In the genomic region with DNA sequence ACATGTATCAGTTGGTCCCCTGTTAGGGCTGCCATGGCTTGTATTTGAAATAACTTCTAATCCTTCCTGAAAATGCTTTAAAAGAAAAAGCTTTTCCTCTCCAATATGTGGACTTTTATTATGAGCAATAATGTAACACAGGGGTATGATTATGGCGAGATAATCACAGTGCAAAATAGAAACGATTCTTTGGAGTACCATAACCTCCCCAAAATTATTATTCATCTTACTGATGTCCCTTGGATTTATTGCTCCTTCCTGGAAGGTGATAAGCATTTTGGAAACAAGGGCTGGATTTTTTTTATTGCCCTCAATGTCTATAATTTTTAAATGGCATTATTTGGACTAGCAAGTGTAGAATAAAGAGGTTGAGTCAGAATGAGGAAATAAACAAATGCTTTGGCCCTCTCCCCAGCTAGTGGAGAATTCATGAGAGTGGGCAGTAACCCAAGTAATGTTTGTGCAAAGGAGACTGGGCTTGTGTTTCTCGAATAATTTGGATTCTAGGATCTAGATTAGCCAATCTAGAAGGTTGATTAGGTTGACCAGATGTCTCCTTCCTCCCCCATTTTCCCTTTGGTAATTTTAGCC, we compare ENCODE assay signal across 19 cellular contexts.
DNase-seq lines count a peak whose midpoint lies in the region; ATAC-seq and TF ChIP-seq lines count a peak whose summit lies in the region.
"Had no signal": no experiment of that assay in that cellular context is flagged by ENCODE, and none has a peak within 500 bp of the region (broad histone marks: within the 10 kb centered on the region; RNA-seq: fewer than 3 reads in every experiment).

No MANE protein-coding gene starts in this region.

- peak overlapping the region; percentile 44 for H3K27ac Mint-ChIP-seq in nephron progenitor cell
- no peak overlapping the region for H3K27ac Mint-ChIP-seq in effector memory CD8-positive, alpha-beta T cell
- H3K27ac Mint-ChIP-seq: CD4-positive, alpha-beta memory T cell had no signal

- intact Hi-C loops in esophagus muscularis mucosa (cut with DNase I), result no loop called here

- H3K9me3 ChIP-seq in esophagus muscularis mucosa, result no peaks in the 10 kb centered on the region
- H3K9me3 ChIP-seq: SJCRH30 had no signal

- peak; percentile 7 for DNase-seq in AG10803 (ENCODE audit: low read depth)
- DNase-seq in NCI-H446 treated with DMSO at 0.1 percent for 48 hours (lab: John Stamatoyannopoulos, UW), result peak; percentile 36
- peak; percentile 29 for DNase-seq in fibroblast of pulmonary artery (ENCODE audit: low read depth)
- no peak for DNase-seq in nephron progenitor cell
- DNase-seq in kidney tubule cell (ENCODE audit: low spot score), result no peak
- DNase-seq in esophagus muscularis mucosa (ENCODE audit: extremely low spot score), result no peak
- DNase-seq in NCI-H1048 (lab: John Stamatoyannopoulos, UW), result no peak
- no peak for DNase-seq in effector memory CD8-positive, alpha-beta T cell
- DNase-seq: CD4-positive, alpha-beta memory T cell; DMS153; GDM1; GOT3; NCI-H1092; NCI-H1436 treated with DMSO at 0.1 percent for 48 hours; NCI-H2029 treated with DMSO at 0.1 percent for 48 hours; NCI-H2171; SJCRH30 had no signal

- ATAC-seq in effector memory CD8-positive, alpha-beta T cell (replicated peaks), result no peak
- ATAC-seq: Panc1 had no signal

- peaks cover 26% of the 10 kb centered on the region for H3K4me1 Mint-ChIP-seq in nephron progenitor cell
- H3K4me1 Mint-ChIP-seq in effector memory CD8-positive, alpha-beta T cell (ENCODE audit: low read depth in 2 of 2), result no peaks in the 10 kb centered on the region
- H3K4me1 Mint-ChIP-seq: CD4-positive, alpha-beta memory T cell had no signal

- peaks cover 10% of the 10 kb centered on the region for H3K36me3 Mint-ChIP-seq in nephron progenitor cell (ENCODE audit: low read depth)
- no peaks in the 10 kb centered on the region for H3K36me3 Mint-ChIP-seq in effector memory CD8-positive, alpha-beta T cell (ENCODE audit: insufficient read depth)
- H3K36me3 Mint-ChIP-seq: CD4-positive, alpha-beta memory T cell had no signal

- H3K27ac ChIP-seq in esophagus muscularis mucosa (replicated peaks in 1 of 4), result no peak overlapping the region
- H3K27ac ChIP-seq: HL-60, SJCRH30 had no signal

- 59% methylated on average over 3 of the region's 3 CpGs for WGBS in esophagus muscularis mucosa

- H3K27me3 Mint-ChIP-seq in nephron progenitor cell (ENCODE audit: low read depth, poor library complexity), result peaks cover 4% of the 10 kb centered on the region
- peaks cover 0 to 7% of the 10 kb centered on the region in 2 donors for H3K27me3 Mint-ChIP-seq in effector memory CD8-positive, alpha-beta T cell

- TF ChIP-seq CTCF in AG10803 (conservative IDR thresholded peaks at IDR 0.05; ENCODE audit: low read length) (no peak), fibroblast of pulmonary artery (IDR thresholded peaks at IDR 0.05; ENCODE audit: low read length, missing control alignments) (no peak), nephron progenitor cell (IDR thresholded peaks at IDR 0.05) (no peak), esophagus muscularis mucosa (IDR thresholded peaks at IDR 0.05) (no peak)

- no peak for TF ChIP-seq POLR2A in esophagus muscularis mucosa (IDR thresholded peaks at IDR 0.05; ENCODE audit: low read depth)

- no peaks in the 10 kb centered on the region for H3K4me1 ChIP-seq in esophagus muscularis mucosa
- H3K4me1 ChIP-seq: SJCRH30 had no signal

- TF ChIP-seq EP300 in esophagus muscularis mucosa (IDR thresholded peaks at IDR 0.05), result no peak

- H3K4me3 ChIP-seq in AG10803 (ENCODE audit: low read length) (no peak overlapping the region), fibroblast of pulmonary artery (replicated peaks; ENCODE audit: low read depth, low read length) (no peak overlapping the region), esophagus muscularis mucosa (no peak overlapping the region)
- H3K4me3 ChIP-seq: SJCRH30 had no signal

- H3K4me3 Mint-ChIP-seq in nephron progenitor cell, result no peak overlapping the region
- no peak overlapping the region for H3K4me3 Mint-ChIP-seq in effector memory CD8-positive, alpha-beta T cell
- H3K4me3 Mint-ChIP-seq: CD4-positive, alpha-beta memory T cell had no signal

- no peaks in the 10 kb centered on the region for H3K27me3 ChIP-seq in esophagus muscularis mucosa
- H3K27me3 ChIP-seq: SJCRH30 had no signal

- H3K36me3 ChIP-seq in esophagus muscularis mucosa, result no peaks in the 10 kb centered on the region
- H3K36me3 ChIP-seq: SJCRH30 had no signal

- H3K9me3 Mint-ChIP-seq in nephron progenitor cell, result peaks cover 15% of the 10 kb centered on the region
- H3K9me3 Mint-ChIP-seq in effector memory CD8-positive, alpha-beta T cell, result no peaks in the 10 kb centered on the region

Comparison
In these comparisons a context has a peak if more than half of its experiments do, and no peak if none do; other contexts are left out.
1. DNase-seq: peak in AG10803 (single experiment), NCI-H446 treated with DMSO at 0.1 percent for 48 hours (single experiment) and fibroblast of pulmonary artery (single experiment); none in nephron progenitor cell (single experiment), kidney tubule cell (single experiment), esophagus muscularis mucosa (single experiment), NCI-H1048 (single experiment) and effector memory CD8-positive, alpha-beta T cell (0 of 3).